ENCODE assay signal across 8 cellular contexts in the genomic region with DNA sequence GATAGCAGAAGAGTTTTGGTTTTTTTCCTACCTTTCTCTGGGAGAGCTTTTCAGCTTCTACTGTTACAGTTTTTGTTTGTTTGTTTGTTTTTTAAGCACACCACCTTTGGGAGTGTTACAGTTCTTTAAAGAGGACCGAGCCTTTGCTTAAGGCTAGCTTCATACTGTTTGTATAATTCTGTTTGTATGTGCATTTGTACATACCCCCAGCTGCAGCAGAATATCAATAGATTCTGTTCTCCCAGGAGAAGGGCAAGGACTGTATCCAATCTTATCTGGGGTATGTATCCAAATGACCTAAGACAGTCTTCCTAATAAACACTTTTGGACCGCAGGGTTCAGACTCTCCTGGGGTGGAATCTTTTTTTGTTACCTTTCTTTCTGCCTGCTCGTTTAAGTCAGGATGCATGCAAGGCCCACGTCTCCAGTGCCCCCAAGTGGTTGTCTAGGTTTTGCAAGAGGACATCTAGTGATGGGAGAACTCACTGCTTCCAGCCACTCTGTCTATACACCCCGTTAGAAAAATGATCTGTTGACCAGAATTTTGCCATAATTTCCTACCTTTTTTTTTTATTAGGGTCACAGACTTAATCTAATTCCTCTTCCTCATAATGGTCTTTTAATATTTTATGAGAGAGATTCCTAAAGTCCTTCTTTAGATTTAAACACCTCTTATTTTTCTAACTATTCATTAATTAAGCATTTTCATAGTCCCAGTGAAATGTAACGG. TPM values are rescaled to one million over a fixed set of nuclear protein-coding genes. Genes with fewer than 3 reads are reported as not detected.
DNase-seq lines count a peak whose midpoint lies in the region; ATAC-seq and TF ChIP-seq lines count a peak whose summit lies in the region.

No MANE protein-coding gene starts in this region.

- no peaks in the 10 kb centered on the region for H3K9me1 ChIP-seq in IMR-90 (ENCODE audit: insufficient read depth, low read length)

- no peak overlapping the region for H2BK20ac ChIP-seq in IMR-90 (ENCODE audit: low read depth, low read length)

- CTCF ChIA-PET in IMR-90 (lab: Yijun Ruan, JAX), result interaction anchor here (0.6 to 1.1 kb wide), 3 partner anchors 12 to 23 kb away, joined by 3 to 6 read pairs (median 4); no protein-coding TSS in a partner anchor
- CTCF ChIA-PET in PC-3 (lab: Charles Lee), result interaction anchor here (0.6 to 1.1 kb wide), 2 partner anchors 22 to 30 kb away, joined by 3 to 5 read pairs; no protein-coding TSS in a partner anchor

- BruUV-seq in IMR-90 (replicated peaks; lab: Mats Ljungman, UMichigan), result no TSS peak
- no TSS peak for BruUV-seq in PC-3 (replicated peaks; lab: Mats Ljungman, UMichigan)

- H4K91ac ChIP-seq in IMR-90 (ENCODE audit: insufficient read depth, low read depth, low read length), result no peak overlapping the region

- no peak overlapping the region for H3K14ac ChIP-seq in IMR-90 (replicated peaks; ENCODE audit: low read depth, low read length)

- no peak overlapping the region for H3K56ac ChIP-seq in IMR-90 (ENCODE audit: extremely low read depth, insufficient read depth, low read length)

- no peaks in the 10 kb centered on the region for H3K4me1 ChIP-seq in CD4-positive, CD25-positive, alpha-beta regulatory T cell (ENCODE audit: control insufficient read depth, insufficient read depth, low read length, poor library complexity, severe bottlenecking)
- H3K4me1 ChIP-seq in IMR-90 (ENCODE audit: control insufficient read depth, insufficient read depth, low read length) (no peaks in the 10 kb centered on the region; the same call in 1 of the 2 replicates), PC-3 (ENCODE audit: insufficient read depth, low read length) (peaks cover 5% of the 10 kb centered on the region; the same call in 1 of the 2 replicates), esophagus squamous epithelium (peaks cover 0 to 2% (median 0%) of the 10 kb centered on the region in 3 donors), tibial nerve (peaks cover 0 to 26% (median 0%) of the 10 kb centered on the region in 4 donors)

- peak; percentile 88 for TF ChIP-seq RAD21 in IMR-90 (IDR thresholded peaks at IDR 0.05; ENCODE audit: low read length)
- peak; percentile 71 for TF ChIP-seq RAD21 in neural cell (conservative IDR thresholded peaks at IDR 0.05)

- H3K4ac ChIP-seq in IMR-90 (ENCODE audit: low read depth, low read length), result no peak overlapping the region

- H3K4me1 Mint-ChIP-seq in CD4-positive, CD25-positive, alpha-beta regulatory T cell, result peaks cover 39 to 58% (median 51%) of the 10 kb centered on the region in 4 donors
- H3K4me1 Mint-ChIP-seq in activated T-cell treated with anti-CD3 and anti-CD28 coated beads, Interleukin-2, amount 50 U/mL, for 24 hours (ENCODE audit: low read depth), result peaks cover 44% of the 10 kb centered on the region

- H2BK120ac ChIP-seq in IMR-90 (ENCODE audit: low read depth, low read length), result no peak overlapping the region

- H4K5ac ChIP-seq in IMR-90 (ENCODE audit: low read depth, low read length), result no peak overlapping the region

- no CpG with 5 or more reads among the region's 6 CpGs for WGBS in IMR-90 (ENCODE audit: extremely low coverage in 2 of 2, insufficient read length in 1 of 2), 2 experiments
- WGBS in esophagus squamous epithelium, 2 donors, result 13 to 16% methylated on average over 6 of the region's 6 CpGs
- 15 to 16% methylated on average over 6 of the region's 6 CpGs for WGBS in tibial nerve, 2 donors

- no peak overlapping the region for H2BK5ac ChIP-seq in IMR-90 (ENCODE audit: low read depth, low read length, poor library complexity, severe bottlenecking)

- H2BK15ac ChIP-seq in IMR-90 (ENCODE audit: low read depth, low read length), result no peak overlapping the region

- TF ChIP-seq EP300 in neural cell (conservative IDR thresholded peaks at IDR 0.05; ENCODE audit: poor library complexity, severe bottlenecking) (no peak), tibial nerve (IDR thresholded peaks at IDR 0.05) (no peak)

- TF ChIP-seq CTCF in IMR-90 (conservative IDR thresholded peaks at IDR 0.05; ENCODE audit: low read depth, low read length), result peak; percentile 92
- TF ChIP-seq CTCF in PC-3 (conservative IDR thresholded peaks at IDR 0.05; ENCODE audit: low read depth, low read length), result peak; percentile 88
- TF ChIP-seq CTCF in esophagus squamous epithelium (IDR thresholded peaks at IDR 0.05), result peak; percentile 21 to 76 (median 58)
- TF ChIP-seq CTCF in neural cell (IDR thresholded peaks at IDR 0.05; ENCODE audit: poor library complexity, severe bottlenecking), result peak; percentile 83
- TF ChIP-seq CTCF in tibial nerve (IDR thresholded peaks at IDR 0.05), result peak; percentile 31 to 71 (median 66)

- ATAC-seq in CD4-positive, CD25-positive, alpha-beta regulatory T cell (ENCODE audit: low read depth in 2 of 2), result peak; percentile 91 to 93
- ATAC-seq in GM19395 (IDR thresholded peaks at IDR 0.05; ENCODE audit: unreplicated experiment), result peak; percentile 84
- peak; percentile 97 for ATAC-seq in IMR-90 (ENCODE audit: low read depth)
- peak; percentile 100 for ATAC-seq in PC-3

- peak; percentile 41 to 81 (median 66) for DNase-seq in CD4-positive, CD25-positive, alpha-beta regulatory T cell
- peak; percentile 86 for DNase-seq in IMR-90
- DNase-seq in PC-3, result peak; percentile 76
- peak; percentile 65 for DNase-seq in activated T-cell treated with anti-CD3 and anti-CD28 coated beads, Interleukin-2, amount 50 U/mL, for 24 hours
- DNase-seq in esophagus squamous epithelium (lab: John Stamatoyannopoulos, UW), result no peak
- peak; percentile 32 to 75 for DNase-seq in tibial nerve (ENCODE audit: low spot score in 2 of 2)

- intact Hi-C loops in IMR-90 (cut with micrococcal nuclease), result loop anchor here (2.0 kb wide), 5 partner anchors 15 to 417 kb away; no protein-coding TSS in a partner anchor
- intact Hi-C loops in PC-3 (cut with micrococcal nuclease), result loop anchor here (1.0 to 5.0 kb wide), 2 partner anchors 24 to 418 kb away; a partner anchor contains a TSS
- intact Hi-C loops in esophagus squamous epithelium (cut with DNase I), result no loop called here

- H2AK5ac ChIP-seq in IMR-90 (ENCODE audit: low read depth, low read length), result no peak overlapping the region

- in situ Hi-C loops in IMR-90 (cut with MboI; ENCODE audit: low sequenced_read_pairs), result no loop called here

- no peaks in the 10 kb centered on the region for H3K9me3 Mint-ChIP-seq in CD4-positive, CD25-positive, alpha-beta regulatory T cell
- H3K9me3 Mint-ChIP-seq in activated T-cell treated with anti-CD3 and anti-CD28 coated beads, Interleukin-2, amount 50 U/mL, for 24 hours, result no peaks in the 10 kb centered on the region

- no peak overlapping the region for H3K18ac ChIP-seq in IMR-90 (ENCODE audit: low read depth, low read length)

- TF ChIP-seq POLR2A in IMR-90 (IDR thresholded peaks at IDR 0.05; ENCODE audit: low read depth, low read length) (no peak), esophagus squamous epithelium (IDR thresholded peaks at IDR 0.05) (no peak), tibial nerve (IDR thresholded peaks at IDR 0.05) (no peak)

- H3F3A ChIP-seq in PC-3 (ENCODE audit: low read length, unreplicated experiment) (no peaks in the 10 kb centered on the region), neural cell (ENCODE audit: insufficient read depth, low read length, poor library complexity, severe bottlenecking) (no peaks in the 10 kb centered on the region)

- H3K9me2 ChIP-seq in PC-3 (replicated peaks; ENCODE audit: low read length) (no peaks in the 10 kb centered on the region), neural cell (ENCODE audit: insufficient read depth, low read length) (no peaks in the 10 kb centered on the region)

- H3K4me3 ChIP-seq in CD4-positive, CD25-positive, alpha-beta regulatory T cell (ENCODE audit: low read depth, low read length), result no peak overlapping the region
- H3K4me3 ChIP-seq in IMR-90 (ENCODE audit: insufficient read depth, low read depth, low read length) (no peak overlapping the region), PC-3 (ENCODE audit: low read length) (no peak overlapping the region), esophagus squamous epithelium (no peak overlapping the region), neural cell (ENCODE audit: low read length) (no peak overlapping the region), tibial nerve (no peak overlapping the region)

- no peaks in the 10 kb centered on the region for H3K36me3 ChIP-seq in CD4-positive, CD25-positive, alpha-beta regulatory T cell (ENCODE audit: control insufficient read depth, insufficient read depth, low read length)
- H3K36me3 ChIP-seq in IMR-90 (ENCODE audit: control insufficient read depth, insufficient read depth, low read length) (no peaks in the 10 kb centered on the region), PC-3 (ENCODE audit: low read depth, low read length) (no peaks in the 10 kb centered on the region), esophagus squamous epithelium (no peaks in the 10 kb centered on the region), neural cell (ENCODE audit: insufficient read depth, low read length) (no peaks in the 10 kb centered on the region), tibial nerve (no peaks in the 10 kb centered on the region)

- H3K27ac ChIP-seq in CD4-positive, CD25-positive, alpha-beta regulatory T cell (ENCODE audit: insufficient read depth, low read length, poor library complexity, severe bottlenecking), result no peak overlapping the region
- H3K27ac ChIP-seq in IMR-90 (ENCODE audit: insufficient read depth, low read length), result no peak overlapping the region
- no peak overlapping the region for H3K27ac ChIP-seq in PC-3 (ENCODE audit: low read length)
- H3K27ac ChIP-seq in esophagus squamous epithelium, result no peak overlapping the region
- no peak overlapping the region for H3K27ac ChIP-seq in neural cell (ENCODE audit: low read length)
- no peak overlapping the region for H3K27ac ChIP-seq in tibial nerve

- H2AFZ ChIP-seq in IMR-90 (replicated peaks; ENCODE audit: low read length, poor library complexity) (no peak overlapping the region), PC-3 (ENCODE audit: low read length) (no peak overlapping the region), neural cell (ENCODE audit: low read depth, low read length) (no peak overlapping the region)

- H3K4me3 Mint-ChIP-seq in CD4-positive, CD25-positive, alpha-beta regulatory T cell, result no peak overlapping the region
- H3K4me3 Mint-ChIP-seq in activated T-cell treated with anti-CD3 and anti-CD28 coated beads, Interleukin-2, amount 50 U/mL, for 24 hours, result no peak overlapping the region

- H4K20me1 ChIP-seq in IMR-90 (ENCODE audit: insufficient read depth, low read length) (peaks cover 11% of the 10 kb centered on the region; the same call in 1 of the 2 replicates), PC-3 (ENCODE audit: low read length) (0 out of 2 replicates have a peak, but pooled peaks cover 5% of the 10 kb centered on the region), neural cell (ENCODE audit: insufficient read depth) (no peaks in the 10 kb centered on the region)

- dilution Hi-C loops in IMR-90 (cut with HindIII; ENCODE audit: low sequenced_read_pairs, unreplicated experiment), result no loop called here

- peak overlapping the region in 1 of 3 donors; percentile 57 for H3K27ac Mint-ChIP-seq in CD4-positive, CD25-positive, alpha-beta regulatory T cell
- H3K27ac Mint-ChIP-seq in activated T-cell treated with anti-CD3 and anti-CD28 coated beads, Interleukin-2, amount 50 U/mL, for 24 hours, result peak overlapping the region; percentile 72

- H3K9ac ChIP-seq in IMR-90 (ENCODE audit: low read depth, low read length), result no peak overlapping the region
- no peak overlapping the region for H3K9ac ChIP-seq in PC-3 (ENCODE audit: low read length)
- no peak overlapping the region for H3K9ac ChIP-seq in neural cell (ENCODE audit: low read length)

- peaks cover 39 to 45% of the 10 kb centered on the region in 2 experiments for H3K79me1 ChIP-seq in IMR-90 (ENCODE audit: low read depth in 1 of 2, low read length in 2 of 2)

- peaks cover 3% of the 10 kb centered on the region for H3K36me3 Mint-ChIP-seq in CD4-positive, CD25-positive, alpha-beta regulatory T cell
- H3K36me3 Mint-ChIP-seq in activated T-cell treated with anti-CD3 and anti-CD28 coated beads, Interleukin-2, amount 50 U/mL, for 24 hours (ENCODE audit: low read depth), result peaks cover 9% of the 10 kb centered on the region

- peak overlapping the region; percentile 23; the same call in 1 of the 2 replicates for H3K4me2 ChIP-seq in IMR-90 (ENCODE audit: low read depth, low read length)
- 0 out of 2 replicates have a peak overlapping the region, but pooled peaks have one; percentile 7 for H3K4me2 ChIP-seq in PC-3 (ENCODE audit: low read length)
- H3K4me2 ChIP-seq in neural cell (ENCODE audit: low read length), result no peak overlapping the region

- no peak overlapping the region for H4K8ac ChIP-seq in IMR-90 (ENCODE audit: low read depth in 2 of 2, low read length in 2 of 2)

- no peaks in the 10 kb centered on the region for H3K27me3 ChIP-seq in CD4-positive, CD25-positive, alpha-beta regulatory T cell (ENCODE audit: control insufficient read depth, insufficient read depth, low read length)
- H3K27me3 ChIP-seq in IMR-90 (ENCODE audit: control insufficient read depth, insufficient read depth, low read length) (no peaks in the 10 kb centered on the region), PC-3 (ENCODE audit: low read length) (no peaks in the 10 kb centered on the region), esophagus squamous epithelium (no peaks in the 10 kb centered on the region), neural cell (ENCODE audit: insufficient read depth, low read depth, low read length) (no peaks in the 10 kb centered on the region), tibial nerve (no peaks in the 10 kb centered on the region)

- H3K79me2 ChIP-seq in PC-3 (ENCODE audit: low read length) (peaks cover 82% of the 10 kb centered on the region), neural cell (replicated peaks; ENCODE audit: insufficient read depth, low read length) (peaks cover 32% of the 10 kb centered on the region)

- no peaks in the 10 kb centered on the region for H3K9me3 ChIP-seq in CD4-positive, CD25-positive, alpha-beta regulatory T cell (ENCODE audit: control insufficient read depth in 2 of 2, low read length in 2 of 2)
- H3K9me3 ChIP-seq in IMR-90 (ENCODE audit: control insufficient read depth, insufficient read depth, low read length) (no peaks in the 10 kb centered on the region), PC-3 (ENCODE audit: low read length) (no peaks in the 10 kb centered on the region), esophagus squamous epithelium (no peaks in the 10 kb centered on the region), neural cell (ENCODE audit: low read length) (no peaks in the 10 kb centered on the region), tibial nerve (no peaks in the 10 kb centered on the region)

- H3K27me3 Mint-ChIP-seq in CD4-positive, CD25-positive, alpha-beta regulatory T cell, result no peaks in the 10 kb centered on the region
- H3K27me3 Mint-ChIP-seq in activated T-cell treated with anti-CD3 and anti-CD28 coated beads, Interleukin-2, amount 50 U/mL, for 24 hours, result no peaks in the 10 kb centered on the region

- POLR2A ChIA-PET in IMR-90 (lab: Charles Lee; ENCODE audit: unreplicated experiment), result no interaction called here
- POLR2A ChIA-PET in PC-3 (lab: Charles Lee; ENCODE audit: unreplicated experiment), result no interaction called here

- H3K23ac ChIP-seq in IMR-90 (ENCODE audit: low read depth, low read length), result no peak overlapping the region

- no peak overlapping the region for H2AK9ac ChIP-seq in IMR-90 (replicated peaks; ENCODE audit: low read depth, low read length, poor library complexity)

RNA-seq across cellular contexts. Expression of a gene that starts 23.9 kb away (rescaled TPM):
- 42.5 TPM for total RNA-seq in CD4-positive, CD25-positive, alpha-beta regulatory T cell
- 10 to 100 TPM; 19.6 to 26.9 (median 25.0) TPM for polyA plus RNA-seq in CD4-positive, CD25-positive, alpha-beta regulatory T cell
- total RNA-seq in IMR-90 (2012; rRNA removed) (12.2 and 15.8 TPM in 2 replicates), PC-3 (2014; rRNA removed) (13.6 and 21.1 TPM in 2 replicates), esophagus squamous epithelium (10 to 100 TPM; 10.0 to 18.3 (median 13.3) TPM), tibial nerve (10 to 100 TPM; 12.3 to 26.2 (median 19.7) TPM)
- polyA plus RNA-seq in IMR-90 (2012; rRNA removed) (7.8 and 11.4 TPM in 2 replicates), neural cell (13.2 and 22.8 TPM in 2 replicates)
- 4.4 and 5.5 TPM in 2 replicates for polyA plus RNA-seq in IMR-90 (2012; cell fraction: cytosol; rRNA removed)
- polyA plus RNA-seq in IMR-90 (2012; cell fraction: nucleus; rRNA removed; ENCODE audit: low replicate concordance), result 14.2 and 21.3 TPM in 2 replicates
- 21.2 and 24.3 TPM in 2 replicates for polyA minus RNA-seq in neural cell
